ENCODE assay signal across 22 cellular contexts in the genomic region with DNA sequence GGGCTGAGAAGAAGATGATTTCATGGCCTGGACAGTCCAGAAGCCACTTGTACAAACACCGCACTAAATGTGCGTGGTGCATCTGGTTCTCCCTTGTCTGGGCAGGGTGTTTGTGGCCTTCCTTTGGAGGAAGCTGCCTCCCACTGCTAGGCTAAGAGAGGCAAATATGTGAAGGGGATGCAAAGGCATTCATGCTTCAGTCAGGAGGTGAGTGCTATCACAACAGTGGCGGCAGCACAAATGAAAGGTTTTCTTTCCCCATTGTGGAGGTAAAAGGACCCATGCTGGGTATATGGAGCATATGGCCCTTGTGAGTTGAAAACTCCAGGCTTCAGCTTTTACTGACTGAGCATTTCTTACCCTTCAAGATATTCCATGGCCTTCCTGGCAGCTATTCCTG.
"Had no signal": no experiment of that assay in that cellular context is flagged by ENCODE, and none has a peak within 500 bp of the region (broad histone marks: within the 10 kb centered on the region; RNA-seq: fewer than 3 reads in every experiment).

No MANE protein-coding gene starts in this region.

- FAIRE-seq: endometrium had no signal

- H3K36me3 ChIP-seq: left lung, neutrophil, ovary, prostate gland, tibial artery had no signal

- H3K36me3 Mint-ChIP-seq: activated CD8-positive, alpha-beta memory T cell treated with anti-CD3 and anti-CD28 coated beads, Interleukin-2, amount 10 ng/mL, durations not matched to agents 7 days and 5 days; activated naive CD4-positive, alpha-beta T cell treated with anti-CD3 and anti-CD28 coated beads, Interleukin-2, amount 10 ng/mL, durations not matched to agents 7 days and 5 days; mesothelial cell of epicardium; naive thymus-derived CD8-positive, alpha-beta T cell had no signal

- H3K9me3 Mint-ChIP-seq: activated CD4-positive, alpha-beta T cell treated with anti-CD3 and anti-CD28 coated beads, Interleukin-2, amount 10 ng/mL, durations not matched to agents 7 days and 5 days; activated CD8-positive, alpha-beta T cell treated with anti-CD3 and anti-CD28 coated beads for 36 hours; activated naive CD4-positive, alpha-beta T cell treated with anti-CD3 and anti-CD28 coated beads, Interleukin-2, amount 10 ng/mL, durations not matched to agents 7 days and 5 days; mesothelial cell of epicardium; naive thymus-derived CD8-positive, alpha-beta T cell had no signal

- H3K4me3 ChIP-seq: body of pancreas, left lung, lung, ovary, prostate gland, tibial artery had no signal

- ATAC-seq: activated CD4-positive, CD25-positive, alpha-beta regulatory T cell treated with anti-CD3 and anti-CD28 coated beads, Interleukin-2, amount 50 U/mL, for 24 hours; activated CD8-positive, alpha-beta memory T cell treated with anti-CD3 and anti-CD28 coated beads, Interleukin-2, amount 10 ng/mL, durations not matched to agents 7 days and 5 days; activated CD8-positive, alpha-beta T cell treated with anti-CD3 and anti-CD28 coated beads for 36 hours; body of pancreas; left lung; naive thymus-derived CD8-positive, alpha-beta T cell; stimulated activated naive CD8-positive, alpha-beta T cell treated with anti-CD3 and anti-CD28 coated beads, Interleukin-15, Interleukin-2, amounts not matched to agents 100 U/mL and 50 U/mL, for 24 hours had no signal

- H3K27ac ChIP-seq: body of pancreas, left lung, neutrophil, ovary, prostate gland, tibial artery had no signal

- H3K4me3 Mint-ChIP-seq: activated CD4-positive, alpha-beta T cell treated with anti-CD3 and anti-CD28 coated beads, Interleukin-2, amount 10 ng/mL, durations not matched to agents 7 days and 5 days; activated CD8-positive, alpha-beta memory T cell treated with anti-CD3 and anti-CD28 coated beads, Interleukin-2, amount 10 ng/mL, durations not matched to agents 7 days and 5 days; activated CD8-positive, alpha-beta T cell treated with anti-CD3 and anti-CD28 coated beads for 36 hours; activated naive CD4-positive, alpha-beta T cell treated with anti-CD3 and anti-CD28 coated beads, Interleukin-2, amount 10 ng/mL, durations not matched to agents 7 days and 5 days; mesothelial cell of epicardium; naive thymus-derived CD8-positive, alpha-beta T cell had no signal

- H3K27me3 ChIP-seq: body of pancreas, left lung, neutrophil, ovary, tibial artery had no signal

- H3K4me1 ChIP-seq: left lung, prostate gland had no signal

- H3K27ac Mint-ChIP-seq: activated CD4-positive, alpha-beta T cell treated with anti-CD3 and anti-CD28 coated beads, Interleukin-2, amount 10 ng/mL, durations not matched to agents 7 days and 5 days; activated CD8-positive, alpha-beta memory T cell treated with anti-CD3 and anti-CD28 coated beads, Interleukin-2, amount 10 ng/mL, durations not matched to agents 7 days and 5 days; activated CD8-positive, alpha-beta T cell treated with anti-CD3 and anti-CD28 coated beads for 36 hours; activated naive CD4-positive, alpha-beta T cell treated with anti-CD3 and anti-CD28 coated beads, Interleukin-2, amount 10 ng/mL, durations not matched to agents 7 days and 5 days; mesothelial cell of epicardium; naive thymus-derived CD8-positive, alpha-beta T cell had no signal

- H3K4me1 Mint-ChIP-seq: activated CD4-positive, alpha-beta T cell treated with anti-CD3 and anti-CD28 coated beads, Interleukin-2, amount 10 ng/mL, durations not matched to agents 7 days and 5 days; activated naive CD4-positive, alpha-beta T cell treated with anti-CD3 and anti-CD28 coated beads, Interleukin-2, amount 10 ng/mL, durations not matched to agents 7 days and 5 days had no signal

- H3K9me3 ChIP-seq: body of pancreas, left lung, neutrophil, ovary, prostate gland, tibial artery had no signal

- DNase-seq: activated CD4-positive, alpha-beta T cell treated with anti-CD3 and anti-CD28 coated beads, Interleukin-2, amount 10 ng/mL, durations not matched to agents 7 days and 5 days; activated CD8-positive, alpha-beta memory T cell treated with anti-CD3 and anti-CD28 coated beads, Interleukin-2, amount 10 ng/mL, durations not matched to agents 7 days and 5 days; activated CD8-positive, alpha-beta T cell treated with anti-CD3 and anti-CD28 coated beads for 36 hours; activated effector memory CD4-positive, alpha-beta T cell treated with anti-CD3 and anti-CD28 coated beads, Interleukin-2, amount 50 U/mL, for 16 hours; activated naive CD4-positive, alpha-beta T cell treated with anti-CD3 and anti-CD28 coated beads, Interleukin-2, amount 10 ng/mL, durations not matched to agents 7 days and 5 days; activated T-cell treated with anti-CD3 and anti-CD28 coated beads for 4 hours; amygdala; body of pancreas; kidney glomerular epithelial cell; left lung; naive thymus-derived CD8-positive, alpha-beta T cell; ovary; stimulated activated CD4-positive, alpha-beta T cell treated with anti-CD3 and anti-CD28 coated beads, Interleukin-4, amount 100 ng/mL, for 24 hours; stimulated activated naive CD8-positive, alpha-beta T cell treated with anti-CD3 and anti-CD28 coated beads, Interleukin-15, Interleukin-2, amounts not matched to agents 100 U/mL and 50 U/mL, for 24 hours; substantia nigra; tibial artery had no signal

- H3K27me3 Mint-ChIP-seq: activated CD4-positive, alpha-beta T cell treated with anti-CD3 and anti-CD28 coated beads, Interleukin-2, amount 10 ng/mL, durations not matched to agents 7 days and 5 days; activated CD8-positive, alpha-beta T cell treated with anti-CD3 and anti-CD28 coated beads for 36 hours had no signal
